12 cellular contexts compared by ENCODE assay signal in the genomic region with DNA sequence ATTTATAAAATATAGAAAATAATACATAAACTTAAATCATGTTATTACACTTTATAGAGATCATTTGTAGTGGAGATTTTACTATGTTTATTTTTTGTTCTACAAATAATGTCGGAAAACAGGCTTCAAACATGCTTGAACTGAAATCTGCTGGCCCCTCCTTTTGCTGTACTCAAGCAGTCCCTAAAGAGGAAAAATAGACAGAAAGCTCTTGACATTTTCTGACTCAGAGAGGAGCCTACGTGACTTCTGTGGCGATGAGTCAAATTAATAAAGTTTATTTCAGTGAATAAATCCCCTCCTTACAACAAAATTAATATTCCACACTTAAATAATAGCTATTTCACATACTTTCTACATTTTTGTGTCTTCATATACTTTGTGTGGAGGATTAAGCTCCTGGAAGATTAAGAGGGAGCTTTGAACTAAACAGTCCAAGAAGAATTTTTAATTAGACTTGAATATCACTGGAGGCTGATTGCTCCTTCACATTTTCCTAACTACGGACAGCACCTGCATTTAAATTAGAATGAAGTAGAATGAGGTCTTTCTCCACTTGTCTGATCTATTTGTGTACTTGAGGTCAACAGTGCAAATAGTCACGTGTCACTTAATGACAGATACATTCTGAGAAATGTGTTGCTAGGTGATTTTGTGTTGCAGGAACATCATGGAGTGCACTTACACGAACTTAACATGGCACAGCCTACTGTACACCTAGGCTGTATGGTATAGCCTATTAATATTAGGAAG. TPM values are rescaled to one million over a fixed set of nuclear protein-coding genes. Genes with fewer than 3 reads are reported as not detected.
DNase-seq lines count a peak whose midpoint lies in the region; ATAC-seq and TF ChIP-seq lines count a peak whose summit lies in the region.
"Had no signal": no experiment of that assay in that cellular context is flagged by ENCODE, and none has a peak within 500 bp of the region (broad histone marks: within the 10 kb centered on the region; RNA-seq: fewer than 3 reads in every experiment).

No MANE protein-coding gene starts in this region.

- intact Hi-C loops in testis (cut with DNase I; ENCODE audit: low total_unique reads): no loop called here

- H3K27ac ChIP-seq in testis: no peak overlapping the region
- H3K27ac ChIP-seq: BLaER1 had no signal

- TF ChIP-seq CTCF in foreskin fibroblast (IDR thresholded peaks at IDR 0.05; ENCODE audit: low read depth, low read length) (no peak), testis (IDR thresholded peaks at IDR 0.05) (no peak)

- TF ChIP-seq POLR2A in testis (IDR thresholded peaks at IDR 0.05): no peak

- no peaks in the 10 kb centered on the region for H3K27me3 ChIP-seq in testis
- H3K27me3 ChIP-seq: BLaER1 had no signal

- H3K4me3 ChIP-seq in foreskin fibroblast (ENCODE audit: low read depth in 1 of 2, low read length in 2 of 2) (no peak overlapping the region), testis (no peak overlapping the region)
- H3K4me3 ChIP-seq: BLaER1 had no signal

- no peaks in the 10 kb centered on the region for H3K36me3 ChIP-seq in testis (ENCODE audit: low read depth, missing control alignments)
- H3K36me3 ChIP-seq: BLaER1 had no signal

- no peaks in the 10 kb centered on the region for H3K4me1 ChIP-seq in testis
- H3K4me1 ChIP-seq: BLaER1 had no signal

- no peaks in the 10 kb centered on the region for H3K9me3 ChIP-seq in testis
- H3K9me3 ChIP-seq: BLaER1 had no signal

- no peak for ATAC-seq in HG03135 (IDR thresholded peaks at IDR 0.05; ENCODE audit: unreplicated experiment)

- DNase-seq in COLO829 (ENCODE audit: low spot score): peak; percentile 40
- DNase-seq in HCEC 1CT: peak; percentile 28
- DNase-seq in NCI-H2196 (lab: John Stamatoyannopoulos, UW; ENCODE audit: unreplicated experiment): peak; percentile 88
- peak; percentile 13 to 24 for DNase-seq in foreskin fibroblast
- no peak for DNase-seq in testis
- DNase-seq in GOT3 (lab: John Stamatoyannopoulos, UW): no peak
- no peak for DNase-seq in activated effector memory CD4-positive, alpha-beta T cell treated with anti-CD3 and anti-CD28 coated beads, Interleukin-2, amount 50 U/mL, for 16 hours
- DNase-seq: occipital lobe had no signal

- WGBS in testis, 2 donors: 67 to 72% methylated on average over 6 of the region's 6 CpGs

RNA-seq across cellular contexts. Expression of gene TREM1, which starts 1.7 kb away (rescaled TPM):
- total RNA-seq in testis: under 1 TPM; 0.16 to 0.93 TPM
- 1.4 TPM for polyA plus RNA-seq in testis (ENCODE audit: insufficient read depth, low read depth, low replicate concordance)
- total RNA-seq: H1, occipital lobe had no signal
- polyA plus RNA-seq: H1 had no signal

RNA-seq across cellular contexts. Expression of gene NCR2, which starts 47.2 kb away (rescaled TPM):
- total RNA-seq in testis: not detected
- not detected for polyA plus RNA-seq in testis (ENCODE audit: insufficient read depth, low read depth, low replicate concordance)
- total RNA-seq: epithelial cell of proximal tubule, H1, occipital lobe had no signal
- polyA plus RNA-seq: H1 had no signal

Comparison
In these comparisons a context has a peak if more than half of its experiments do, and no peak if none do; other contexts are left out.
1. DNase-seq: peak in COLO829 (single experiment), HCEC 1CT (single experiment), NCI-H2196 (single experiment) and foreskin fibroblast (2 of 2); none in testis (single experiment), GOT3 (single experiment) and activated effector memory CD4-positive, alpha-beta T cell treated with anti-CD3 and anti-CD28 coated beads, Interleukin-2, amount 50 U/mL, for 16 hours (single experiment).